Comparison of ENCODE assay signal across 2 cellular contexts in genomic region chr3:112303811-112304325, GRCh38.
A peak's percentile ranks its signal among the peaks of the same experiment; 100 is the strongest.
TF ChIP-seq lines count a peak whose summit lies in the region.

No MANE protein-coding gene starts in this region.

TF ChIP-seq in IMR-90, 13 proteins besides CTCF, POLR2A, EP300 and RAD21:
- TF ChIP-seq MAZ (IDR thresholded peaks at IDR 0.05; ENCODE audit: borderline replicate concordance, low read depth, low read length) (no peak), USF2 (IDR thresholded peaks at IDR 0.05; ENCODE audit: low read depth, low read length) (no peak), BHLHE40 (IDR thresholded peaks at IDR 0.05; ENCODE audit: low read depth, low read length) (no peak), MAFK (IDR thresholded peaks at IDR 0.05; ENCODE audit: low read depth, low read length) (no peak), RFX5 (IDR thresholded peaks at IDR 0.05; ENCODE audit: low read depth, low read length) (no peak), CHD1 (IDR thresholded peaks at IDR 0.05; ENCODE audit: low read depth, low read length) (no peak), MXI1 (IDR thresholded peaks at IDR 0.05; ENCODE audit: borderline replicate concordance, low read depth, low read length) (no peak), ELK1 (IDR thresholded peaks at IDR 0.05; ENCODE audit: borderline replicate concordance, low read depth, low read length) (no peak), NFE2L2 (IDR thresholded peaks at IDR 0.05; ENCODE audit: low read depth, low read length) (no peak), CEBPB (IDR thresholded peaks at IDR 0.05; ENCODE audit: low read depth, low read length) (no peak), SMC3 (IDR thresholded peaks at IDR 0.05; ENCODE audit: low read depth, low read length) (no peak), FOS (IDR thresholded peaks at IDR 0.05; ENCODE audit: low read depth, low read length) (no peak), RCOR1 (IDR thresholded peaks at IDR 0.05; ENCODE audit: insufficient replicate concordance, low read length) (no peak)

TF ChIP-seq in H1, 55 proteins besides CTCF, POLR2A, EP300 and RAD21:
- TF ChIP-seq NRF1 (IDR thresholded peaks at IDR 0.05; ENCODE audit: low read depth, low read length) (no peak), FOSL1 (IDR thresholded peaks at IDR 0.05; ENCODE audit: insufficient read depth, low read depth, low read length) (0 out of 2 replicates have a peak, but pooled peaks have one; percentile 58)
TF ChIP-seq in H1: peak in this region for 1.
